25 cellular contexts compared by ENCODE assay signal in the genomic region with DNA sequence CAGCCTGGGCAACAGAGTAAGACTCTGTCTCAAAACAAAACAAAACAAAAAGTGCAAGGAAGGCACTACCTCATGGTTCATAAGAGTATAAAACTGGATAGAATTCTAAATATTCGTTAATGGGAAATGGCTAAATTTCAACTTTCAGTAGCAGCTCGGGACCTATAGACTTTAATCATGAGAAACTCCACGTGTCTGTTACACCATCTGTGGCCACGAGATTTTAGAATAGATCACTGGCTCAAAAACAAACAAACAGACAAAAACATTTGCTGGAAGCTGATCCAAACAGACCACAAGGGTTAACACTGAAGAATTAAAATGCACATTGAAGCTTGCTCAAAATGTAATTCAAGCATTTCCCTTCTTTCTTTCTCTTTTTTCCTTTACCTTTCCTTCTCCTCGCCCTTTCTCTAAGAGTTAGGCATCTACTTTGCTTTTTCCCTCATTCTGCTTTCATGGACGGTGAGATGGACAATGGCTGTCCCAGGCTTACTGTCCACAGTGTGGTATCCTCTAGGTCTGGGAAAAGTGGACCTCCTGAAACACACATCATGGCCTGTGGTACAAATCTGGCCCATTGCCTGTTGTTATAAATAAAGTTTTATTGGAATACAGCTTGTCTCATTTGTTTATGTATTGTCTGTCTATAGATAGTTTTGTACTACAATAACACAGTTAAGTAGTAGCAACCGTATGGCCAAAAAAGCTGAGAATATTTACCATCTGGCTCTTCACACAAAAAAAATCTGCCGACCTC. TPM values are rescaled to one million over a fixed set of nuclear protein-coding genes. Genes with fewer than 3 reads are reported as not detected.
DNase-seq lines count a peak whose midpoint lies in the region; ATAC-seq and TF ChIP-seq lines count a peak whose summit lies in the region.
"Had no signal": no experiment of that assay in that cellular context is flagged by ENCODE, and none has a peak within 500 bp of the region (broad histone marks: within the 10 kb centered on the region; RNA-seq: fewer than 3 reads in every experiment).

No MANE protein-coding gene starts in this region.

- peaks cover 36 to 77% of the 10 kb centered on the region in 2 experiments for H3K79me1 ChIP-seq in IMR-90 (ENCODE audit: low read depth in 1 of 2, low read length in 2 of 2)

- peak overlapping the region; percentile 86 for H3K27ac Mint-ChIP-seq in activated naive CD4-positive, alpha-beta T cell treated with anti-CD3 and anti-CD28 coated beads, Interleukin-2, amount 50 U/mL, for 24 hours
- H3K27ac Mint-ChIP-seq: activated naive CD8-positive, alpha-beta T cell treated with anti-CD3 and anti-CD28 coated beads, Interleukin-2, amount 10 ng/mL, durations not matched to agents 7 days and 5 days had no signal

- H3K56ac ChIP-seq in IMR-90 (ENCODE audit: extremely low read depth, insufficient read depth, low read length): no peak overlapping the region

- TF ChIP-seq CTCF in IMR-90 (conservative IDR thresholded peaks at IDR 0.05; ENCODE audit: low read depth, low read length) (no peak), gastrocnemius medialis (IDR thresholded peaks at IDR 0.05 in 4 of 5, conservative IDR thresholded peaks at IDR 0.05 in 1 of 5) (no peak)

- ATAC-seq in IMR-90 (ENCODE audit: low read depth) (no peak), gastrocnemius medialis (no peak)
- ATAC-seq: activated CD8-positive, alpha-beta T cell treated with anti-CD3 and anti-CD28 coated beads for 36 hours had no signal

- 54% methylated on average over 2 of the region's 8 CpGs; no CpG with 5 or more reads in 1 of the 2 experiments for WGBS in IMR-90 (ENCODE audit: extremely low coverage in 2 of 2, insufficient read length in 1 of 2), 2 experiments

- H3K27me3 Mint-ChIP-seq in activated naive CD4-positive, alpha-beta T cell treated with anti-CD3 and anti-CD28 coated beads, Interleukin-2, amount 50 U/mL, for 24 hours: no peaks in the 10 kb centered on the region
- H3K27me3 Mint-ChIP-seq: activated CD8-positive, alpha-beta T cell treated with anti-CD3 and anti-CD28 coated beads for 36 hours; activated naive CD8-positive, alpha-beta T cell treated with anti-CD3 and anti-CD28 coated beads, Interleukin-2, amount 10 ng/mL, durations not matched to agents 7 days and 5 days; CD4-positive, alpha-beta memory T cell had no signal

- POLR2A ChIA-PET in IMR-90 (lab: Charles Lee; ENCODE audit: unreplicated experiment): interaction anchor here (0.5 kb wide), 1 partner anchor 35 kb away, joined by 4 read pairs; no protein-coding TSS in a partner anchor

- H3K4me1 Mint-ChIP-seq in activated naive CD4-positive, alpha-beta T cell treated with anti-CD3 and anti-CD28 coated beads, Interleukin-2, amount 50 U/mL, for 24 hours: peaks cover 64% of the 10 kb centered on the region

- H3K4me3 ChIP-seq in IMR-90 (ENCODE audit: insufficient read depth, low read depth, low read length) (no peak overlapping the region), gastrocnemius medialis (no peak overlapping the region)
- H3K4me3 ChIP-seq: lung, SJSA1, spleen, suprapubic skin had no signal

- no peak overlapping the region for H3K14ac ChIP-seq in IMR-90 (replicated peaks; ENCODE audit: low read depth, low read length)

- peaks cover 8% of the 10 kb centered on the region for H3K9me1 ChIP-seq in IMR-90 (ENCODE audit: insufficient read depth, low read length)

- H3K18ac ChIP-seq in IMR-90 (ENCODE audit: low read depth, low read length): no peak overlapping the region

- H3K4me3 Mint-ChIP-seq in activated naive CD4-positive, alpha-beta T cell treated with anti-CD3 and anti-CD28 coated beads, Interleukin-2, amount 50 U/mL, for 24 hours: peak overlapping the region; percentile 42
- H3K4me3 Mint-ChIP-seq: activated CD8-positive, alpha-beta T cell treated with anti-CD3 and anti-CD28 coated beads for 36 hours; activated naive CD8-positive, alpha-beta T cell treated with anti-CD3 and anti-CD28 coated beads, Interleukin-2, amount 10 ng/mL, durations not matched to agents 7 days and 5 days had no signal

- no peak overlapping the region for H2BK15ac ChIP-seq in IMR-90 (ENCODE audit: low read depth, low read length)

- no peak overlapping the region for H4K8ac ChIP-seq in IMR-90 (ENCODE audit: low read depth in 2 of 2, low read length in 2 of 2)

- H2BK5ac ChIP-seq in IMR-90 (ENCODE audit: low read depth, low read length, poor library complexity, severe bottlenecking): no peak overlapping the region

- no peak overlapping the region for H2AK9ac ChIP-seq in IMR-90 (replicated peaks; ENCODE audit: low read depth, low read length, poor library complexity)

- no peak overlapping the region for H3K9ac ChIP-seq in IMR-90 (ENCODE audit: low read depth, low read length)

- no peak overlapping the region for H2AK5ac ChIP-seq in IMR-90 (ENCODE audit: low read depth, low read length)

- H3K36me3 ChIP-seq in IMR-90 (ENCODE audit: control insufficient read depth, insufficient read depth, low read length): peaks cover 18% of the 10 kb centered on the region
- peaks cover 0 to 12% of the 10 kb centered on the region in 2 donors for H3K36me3 ChIP-seq in gastrocnemius medialis

- no peak overlapping the region for H4K91ac ChIP-seq in IMR-90 (ENCODE audit: insufficient read depth, low read depth, low read length)

- no peak overlapping the region for H2AFZ ChIP-seq in IMR-90 (replicated peaks; ENCODE audit: low read length, poor library complexity)

- H4K20me1 ChIP-seq in IMR-90 (ENCODE audit: insufficient read depth, low read length): peaks cover 93% of the 10 kb centered on the region

- H2BK120ac ChIP-seq in IMR-90 (ENCODE audit: low read depth, low read length): no peak overlapping the region

- H3K4me1 ChIP-seq in IMR-90 (ENCODE audit: control insufficient read depth, insufficient read depth, low read length): peaks cover 3% of the 10 kb centered on the region
- peaks cover 45 to 50% of the 10 kb centered on the region in 2 donors for H3K4me1 ChIP-seq in gastrocnemius medialis

- H3K36me3 Mint-ChIP-seq in activated naive CD4-positive, alpha-beta T cell treated with anti-CD3 and anti-CD28 coated beads, Interleukin-2, amount 50 U/mL, for 24 hours: peaks cover 2% of the 10 kb centered on the region

- no peak overlapping the region for H3K4ac ChIP-seq in IMR-90 (ENCODE audit: low read depth, low read length)

- no peak overlapping the region for H4K5ac ChIP-seq in IMR-90 (ENCODE audit: low read depth, low read length)

- DNase-seq in activated naive CD4-positive, alpha-beta T cell treated with anti-CD3 and anti-CD28 coated beads, Interleukin-2, amount 50 U/mL, for 16 hours: no peak
- DNase-seq in IMR-90 (peak; percentile 10), fibroblast of gingiva (ENCODE audit: low read depth) (peak; percentile 21), gastrocnemius medialis (no peak), NOMO-1 treated with DMSO at 0.1 percent for 48 hours (lab: John Stamatoyannopoulos, UW; ENCODE audit: unreplicated experiment) (no peak), DMS53 (lab: John Stamatoyannopoulos, UW) (no peak), cortex of kidney (lab: John Stamatoyannopoulos, UW) (no peak)
- DNase-seq: activated CD8-positive, alpha-beta T cell treated with anti-CD3 and anti-CD28 coated beads for 36 hours; activated naive CD8-positive, alpha-beta T cell treated with anti-CD3 and anti-CD28 coated beads, Interleukin-2, amount 10 ng/mL, durations not matched to agents 7 days and 5 days; brain microvascular endothelial cell; CD4-positive, alpha-beta memory T cell; foreskin fibroblast; H7; hippocampal formation; islet precursor cell; NCI-H1048; NCI-H1930; retina; spleen had no signal

- BruUV-seq in IMR-90 (replicated peaks; lab: Mats Ljungman, UMichigan): no TSS peak

- H3K9me3 Mint-ChIP-seq in activated naive CD4-positive, alpha-beta T cell treated with anti-CD3 and anti-CD28 coated beads, Interleukin-2, amount 50 U/mL, for 24 hours: no peaks in the 10 kb centered on the region
- H3K9me3 Mint-ChIP-seq: activated CD8-positive, alpha-beta T cell treated with anti-CD3 and anti-CD28 coated beads for 36 hours; activated naive CD8-positive, alpha-beta T cell treated with anti-CD3 and anti-CD28 coated beads, Interleukin-2, amount 10 ng/mL, durations not matched to agents 7 days and 5 days; CD4-positive, alpha-beta memory T cell had no signal

- TF ChIP-seq POLR2A in IMR-90 (IDR thresholded peaks at IDR 0.05; ENCODE audit: low read depth, low read length) (no peak), gastrocnemius medialis (IDR thresholded peaks at IDR 0.05) (no peak)

- intact Hi-C loops in IMR-90 (cut with micrococcal nuclease): no loop called here
- intact Hi-C loops in gastrocnemius medialis (cut with DNase I; ENCODE audit: low total_unique reads): no loop called here

- CTCF ChIA-PET in IMR-90 (lab: Yijun Ruan, JAX): no interaction called here

- H3K9me3 ChIP-seq in IMR-90 (ENCODE audit: control insufficient read depth, insufficient read depth, low read length) (no peaks in the 10 kb centered on the region), gastrocnemius medialis (no peaks in the 10 kb centered on the region)
- H3K9me3 ChIP-seq: neutrophil, SJSA1, spleen, suprapubic skin had no signal

- in situ Hi-C loops in IMR-90 (cut with MboI; ENCODE audit: low sequenced_read_pairs) (no loop called here), gastrocnemius medialis (cut with MboI; ENCODE audit: low sequenced_read_pairs in 4 of 4) (no loop called here)

- H3K27me3 ChIP-seq in IMR-90 (ENCODE audit: control insufficient read depth, insufficient read depth, low read length) (no peaks in the 10 kb centered on the region), gastrocnemius medialis (no peaks in the 10 kb centered on the region)
- H3K27me3 ChIP-seq: brain microvascular endothelial cell, neutrophil, SJSA1, spleen, suprapubic skin had no signal

- no peak overlapping the region for H3K23ac ChIP-seq in IMR-90 (ENCODE audit: low read depth, low read length)

- dilution Hi-C loops in IMR-90 (cut with HindIII; ENCODE audit: low sequenced_read_pairs, unreplicated experiment): no loop called here

- H3K27ac ChIP-seq in IMR-90 (ENCODE audit: insufficient read depth, low read length): no peak overlapping the region
- H3K27ac ChIP-seq in gastrocnemius medialis: peak overlapping the region; percentile 84 to 91 (median 89)
- H3K27ac ChIP-seq: brain microvascular endothelial cell, neutrophil, SJSA1, spleen, suprapubic skin had no signal

- no peak for TF ChIP-seq RAD21 in IMR-90 (IDR thresholded peaks at IDR 0.05; ENCODE audit: low read length)

- no peak overlapping the region for H2BK20ac ChIP-seq in IMR-90 (ENCODE audit: low read depth, low read length)

- no peak overlapping the region for H3K4me2 ChIP-seq in IMR-90 (ENCODE audit: low read depth, low read length)

RNA-seq across cellular contexts. Expression of a gene that starts 10.3 kb away (rescaled TPM):
- total RNA-seq in IMR-90 (2012; rRNA removed) (56.9 and 59.0 TPM in 2 replicates), gastrocnemius medialis (10 to 100 TPM; 18.2 to 40.5 (median 28.9) TPM)
- 51.3 and 55.6 TPM in 2 replicates for polyA plus RNA-seq in IMR-90 (2012; rRNA removed)
- polyA plus RNA-seq in IMR-90 (2012; cell fraction: cytosol; rRNA removed): 31.9 and 50.1 TPM in 2 replicates
- polyA plus RNA-seq in IMR-90 (2012; cell fraction: nucleus; rRNA removed; ENCODE audit: low replicate concordance): 29.2 and 35.5 TPM in 2 replicates

RNA-seq across cellular contexts. Expression of a gene that starts 51.6 kb away (rescaled TPM):
- 37.6 and 43.0 TPM in 2 replicates for total RNA-seq in IMR-90 (2012; rRNA removed)
- polyA plus RNA-seq in IMR-90 (2012; rRNA removed): 52.3 and 65.3 TPM in 2 replicates
- 34.9 and 59.4 TPM in 2 replicates for polyA plus RNA-seq in IMR-90 (2012; cell fraction: cytosol; rRNA removed)
- 92.3 and 186 TPM in 2 replicates for polyA plus RNA-seq in IMR-90 (2012; cell fraction: nucleus; rRNA removed; ENCODE audit: low replicate concordance)
- 100 to 1,000 TPM in 1 of 4 donors, 10 to 100 TPM in 3; 53.9 to 168 (median 94.1) TPM for total RNA-seq in gastrocnemius medialis

RNA-seq across cellular contexts. Expression of a gene that starts 57.5 kb away (rescaled TPM):
- not detected in 2 replicates for total RNA-seq in IMR-90 (2012; rRNA removed)
- polyA plus RNA-seq in IMR-90 (2012; rRNA removed): not detected in 2 replicates
- polyA plus RNA-seq in IMR-90 (2012; cell fraction: cytosol; rRNA removed): not detected in 2 replicates
- 0.16 and 0.25 TPM in 2 replicates for polyA plus RNA-seq in IMR-90 (2012; cell fraction: nucleus; rRNA removed; ENCODE audit: low replicate concordance)
- not detected for total RNA-seq in gastrocnemius medialis
- total RNA-seq: CD4-positive, alpha-beta memory T cell; endothelial cell of umbilical vein; lung; SJSA1; suprapubic skin had no signal
- polyA plus RNA-seq: CD4-positive, alpha-beta memory T cell; endothelial cell of umbilical vein; lung had no signal

Comparison
In these comparisons a context has a peak if more than half of its experiments do, and no peak if none do; other contexts are left out.
1. DNase-seq: peak in IMR-90 (single experiment) and fibroblast of gingiva (single experiment); none in activated naive CD4-positive, alpha-beta T cell treated with anti-CD3 and anti-CD28 coated beads, Interleukin-2, amount 50 U/mL, for 16 hours (single experiment), gastrocnemius medialis (0 of 2), NOMO-1 treated with DMSO at 0.1 percent for 48 hours (single experiment), DMS53 (single experiment) and cortex of kidney (single experiment).